In the genomic region with DNA sequence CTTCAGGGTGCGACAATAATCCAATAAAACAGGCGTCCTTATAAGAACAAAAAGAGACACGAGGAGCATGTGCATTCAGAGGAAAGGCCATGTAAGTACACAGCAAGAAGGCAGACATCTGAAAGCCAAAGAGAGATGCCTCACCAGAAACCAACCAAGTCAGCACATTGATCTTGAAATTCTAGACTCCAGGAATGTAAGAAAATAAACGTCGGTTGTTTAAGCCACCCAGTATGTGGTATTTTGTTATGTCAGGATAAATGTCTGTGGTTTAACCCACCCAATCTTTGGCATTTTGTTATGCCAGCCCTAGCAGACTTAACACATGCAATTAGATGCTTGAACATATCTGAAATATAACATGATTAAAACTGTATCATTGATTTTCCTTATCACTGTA, we compare ENCODE assay signal across 1 cellular context.
TF ChIP-seq lines count a peak whose summit lies in the region.

No MANE protein-coding gene starts in this region.

TF ChIP-seq in GM23338, 12 proteins besides CTCF, POLR2A, EP300 and RAD21 (continued from another document):
- TF ChIP-seq, protein P1, sequence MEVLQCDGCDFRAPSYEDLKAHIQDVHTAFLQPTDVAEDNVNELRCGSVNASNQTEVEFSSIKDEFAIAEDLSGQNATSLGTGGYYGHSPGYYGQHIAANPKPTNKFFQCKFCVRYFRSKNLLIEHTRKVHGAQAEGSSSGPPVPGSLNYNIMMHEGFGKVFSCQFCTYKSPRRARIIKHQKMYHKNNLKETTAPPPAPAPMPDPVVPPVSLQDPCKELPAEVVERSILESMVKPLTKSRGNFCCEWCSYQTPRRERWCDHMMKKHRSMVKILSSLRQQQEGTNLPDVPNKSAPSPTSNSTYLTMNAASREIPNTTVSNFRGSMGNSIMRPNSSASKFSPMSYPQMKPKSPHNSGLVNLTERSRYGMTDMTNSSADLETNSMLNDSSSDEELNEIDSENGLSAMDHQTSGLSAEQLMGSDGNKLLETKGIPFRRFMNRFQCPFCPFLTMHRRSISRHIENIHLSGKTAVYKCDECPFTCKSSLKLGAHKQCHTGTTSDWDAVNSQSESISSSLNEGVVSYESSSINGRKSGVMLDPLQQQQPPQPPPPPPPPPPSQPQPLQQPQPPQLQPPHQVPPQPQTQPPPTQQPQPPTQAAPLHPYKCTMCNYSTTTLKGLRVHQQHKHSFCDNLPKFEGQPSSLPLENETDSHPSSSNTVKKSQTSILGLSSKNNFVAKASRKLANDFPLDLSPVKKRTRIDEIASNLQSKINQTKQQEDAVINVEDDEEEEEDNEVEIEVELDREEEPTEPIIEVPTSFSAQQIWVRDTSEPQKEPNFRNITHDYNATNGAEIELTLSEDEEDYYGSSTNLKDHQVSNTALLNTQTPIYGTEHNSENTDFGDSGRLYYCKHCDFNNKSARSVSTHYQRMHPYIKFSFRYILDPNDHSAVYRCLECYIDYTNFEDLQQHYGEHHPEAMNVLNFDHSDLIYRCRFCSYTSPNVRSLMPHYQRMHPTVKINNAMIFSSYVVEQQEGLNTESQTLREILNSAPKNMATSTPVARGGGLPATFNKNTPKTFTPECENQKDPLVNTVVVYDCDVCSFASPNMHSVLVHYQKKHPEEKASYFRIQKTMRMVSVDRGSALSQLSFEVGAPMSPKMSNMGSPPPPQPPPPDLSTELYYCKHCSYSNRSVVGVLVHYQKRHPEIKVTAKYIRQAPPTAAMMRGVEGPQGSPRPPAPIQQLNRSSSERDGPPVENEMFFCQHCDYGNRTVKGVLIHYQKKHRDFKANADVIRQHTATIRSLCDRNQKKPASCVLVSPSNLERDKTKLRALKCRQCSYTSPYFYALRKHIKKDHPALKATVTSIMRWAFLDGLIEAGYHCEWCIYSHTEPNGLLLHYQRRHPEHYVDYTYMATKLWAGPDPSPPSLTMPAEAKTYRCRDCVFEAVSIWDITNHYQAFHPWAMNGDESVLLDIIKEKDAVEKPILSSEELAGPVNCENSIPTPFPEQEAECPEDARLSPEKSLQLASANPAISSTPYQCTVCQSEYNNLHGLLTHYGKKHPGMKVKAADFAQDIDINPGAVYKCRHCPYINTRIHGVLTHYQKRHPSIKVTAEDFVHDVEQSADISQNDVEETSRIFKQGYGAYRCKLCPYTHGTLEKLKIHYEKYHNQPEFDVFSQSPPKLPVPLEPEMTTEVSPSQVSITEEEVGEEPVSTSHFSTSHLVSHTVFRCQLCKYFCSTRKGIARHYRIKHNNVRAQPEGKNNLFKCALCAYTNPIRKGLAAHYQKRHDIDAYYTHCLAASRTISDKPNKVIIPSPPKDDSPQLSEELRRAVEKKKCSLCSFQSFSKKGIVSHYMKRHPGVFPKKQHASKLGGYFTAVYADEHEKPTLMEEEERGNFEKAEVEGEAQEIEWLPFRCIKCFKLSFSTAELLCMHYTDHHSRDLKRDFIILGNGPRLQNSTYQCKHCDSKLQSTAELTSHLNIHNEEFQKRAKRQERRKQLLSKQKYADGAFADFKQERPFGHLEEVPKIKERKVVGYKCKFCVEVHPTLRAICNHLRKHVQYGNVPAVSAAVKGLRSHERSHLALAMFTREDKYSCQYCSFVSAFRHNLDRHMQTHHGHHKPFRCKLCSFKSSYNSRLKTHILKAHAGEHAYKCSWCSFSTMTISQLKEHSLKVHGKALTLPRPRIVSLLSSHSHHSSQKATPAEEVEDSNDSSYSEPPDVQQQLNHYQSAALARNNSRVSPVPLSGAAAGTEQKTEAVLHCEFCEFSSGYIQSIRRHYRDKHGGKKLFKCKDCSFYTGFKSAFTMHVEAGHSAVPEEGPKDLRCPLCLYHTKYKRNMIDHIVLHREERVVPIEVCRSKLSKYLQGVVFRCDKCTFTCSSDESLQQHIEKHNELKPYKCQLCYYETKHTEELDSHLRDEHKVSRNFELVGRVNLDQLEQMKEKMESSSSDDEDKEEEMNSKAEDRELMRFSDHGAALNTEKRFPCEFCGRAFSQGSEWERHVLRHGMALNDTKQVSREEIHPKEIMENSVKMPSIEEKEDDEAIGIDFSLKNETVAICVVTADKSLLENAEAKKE (CRISPR knock-in tag; IDR thresholded peaks at IDR 0.05), result no peak
- no peak for TF ChIP-seq NANOG (IDR thresholded peaks at IDR 0.05; ENCODE audit: borderline replicate concordance)
- TF ChIP-seq JUNB (IDR thresholded peaks at IDR 0.05; ENCODE audit: unreplicated experiment), result no peak
- TF ChIP-seq CREB1 (CRISPR knock-in tag; IDR thresholded peaks at IDR 0.05; ENCODE audit: low read depth), result no peak
- no peak for TF ChIP-seq ZNF114 (CRISPR knock-in tag; IDR thresholded peaks at IDR 0.05)
- TF ChIP-seq STAT1 (IDR thresholded peaks at IDR 0.05; ENCODE audit: unreplicated experiment), result no peak
- no peak for TF ChIP-seq ETS1 (IDR thresholded peaks at IDR 0.05)
- no peak for TF ChIP-seq POLR2AphosphoS5 (IDR thresholded peaks at IDR 0.05; ENCODE audit: low read depth)
- no peak for TF ChIP-seq ZNF331 (CRISPR knock-in tag; IDR thresholded peaks at IDR 0.05; ENCODE audit: low read depth)
- no peak for TF ChIP-seq EZH2phosphoT487 (IDR thresholded peaks at IDR 0.05; ENCODE audit: unreplicated experiment)
- TF ChIP-seq EZH2 (IDR thresholded peaks at IDR 0.05; ENCODE audit: low read depth, unreplicated experiment), result no peak
